Comparison of ENCODE assay signal across 17 cellular contexts in the genomic region with DNA sequence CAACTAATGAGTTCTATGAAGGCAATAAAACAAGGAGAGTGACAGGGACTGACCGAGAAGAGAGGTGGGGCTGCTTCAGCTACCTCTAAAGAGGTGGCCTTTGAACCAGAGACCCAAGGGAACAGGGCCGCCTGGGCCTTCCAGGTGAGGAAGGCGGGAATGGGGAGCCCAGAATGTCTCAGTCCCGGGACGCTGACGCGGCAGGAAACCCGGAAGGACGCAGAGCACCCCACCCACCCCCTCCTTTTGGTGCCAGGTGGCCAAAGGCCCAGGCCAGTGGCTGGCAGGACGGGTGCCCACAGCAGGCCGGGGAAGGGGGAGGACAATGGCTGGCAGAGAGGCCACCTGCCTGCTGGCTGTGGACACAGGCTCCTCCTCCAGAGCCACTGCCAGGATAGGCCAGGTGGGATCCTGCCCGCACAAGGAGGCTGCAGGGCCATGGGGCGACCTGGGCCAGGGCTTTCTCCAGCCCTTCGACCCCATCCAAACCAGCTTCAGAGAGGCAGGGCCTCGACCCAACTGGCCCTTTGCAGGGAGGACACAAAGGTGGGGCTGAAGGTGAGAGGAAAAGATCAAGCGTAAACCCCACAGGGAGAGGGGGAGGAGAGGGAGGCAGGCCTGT. TPM values are rescaled to one million over a fixed set of nuclear protein-coding genes. Genes with fewer than 3 reads are reported as not detected.
DNase-seq lines count a peak whose midpoint lies in the region; ATAC-seq and TF ChIP-seq lines count a peak whose summit lies in the region.
"Had no signal": no experiment of that assay in that cellular context is flagged by ENCODE, and none has a peak within 500 bp of the region (broad histone marks: within the 10 kb centered on the region; RNA-seq: fewer than 3 reads in every experiment).

No MANE protein-coding gene starts in this region.

- H3K9ac ChIP-seq in colonic mucosa (ENCODE audit: low read depth in 2 of 2, low read length in 2 of 2): peak overlapping the region; percentile 27 to 43

- H3K4me3 ChIP-seq in colonic mucosa: no peak overlapping the region
- H3K4me3 ChIP-seq in mucosa of descending colon: no peak overlapping the region
- H3K4me3 ChIP-seq: HAP-1, smooth muscle cell had no signal

- H3K27me3 Mint-ChIP-seq in activated T-cell treated with anti-CD3 and anti-CD28 coated beads, Interleukin-2, amount 50 U/mL, for 24 hours: peaks cover 6% of the 10 kb centered on the region
- H3K27me3 Mint-ChIP-seq: activated CD4-positive, alpha-beta T cell treated with anti-CD3 and anti-CD28 coated beads for 36 hours had no signal

- no peaks in the 10 kb centered on the region for H3K27me3 ChIP-seq in colonic mucosa

- intact Hi-C loops in Right ventricle myocardium superior (cut with DNase I): no loop called here
- intact Hi-C loops in left cardiac atrium (cut with DNase I): loop anchor here in 1 of 2 donors (10.0 kb wide), 1 partner anchor 57 kb away; the partner anchor contains the start of gene CASZ1
- intact Hi-C loops in colonic mucosa (cut with DNase I): no loop called here
- intact Hi-C loops in mucosa of descending colon (cut with DNase I, micrococcal nuclease): no loop called here

- ATAC-seq in Right ventricle myocardium superior (ENCODE audit: poor library complexity): peak; percentile 6
- no peak for ATAC-seq in left cardiac atrium
- peak; percentile 77 for ATAC-seq in mucosa of descending colon
- ATAC-seq in HG03469 (IDR thresholded peaks at IDR 0.05; ENCODE audit: unreplicated experiment): no peak
- ATAC-seq: activated CD4-positive, alpha-beta T cell treated with anti-CD3 and anti-CD28 coated beads for 36 hours; activated naive CD8-positive, alpha-beta T cell treated with anti-CD3 and anti-CD28 coated beads, Interleukin-2, amount 50 U/mL, for 24 hours had no signal

- H3K9me3 Mint-ChIP-seq in activated T-cell treated with anti-CD3 and anti-CD28 coated beads, Interleukin-2, amount 50 U/mL, for 24 hours: no peaks in the 10 kb centered on the region
- H3K9me3 Mint-ChIP-seq: activated naive CD8-positive, alpha-beta T cell treated with anti-CD3 and anti-CD28 coated beads, Interleukin-2, amount 50 U/mL, for 24 hours had no signal

- H3K36me3 ChIP-seq in colonic mucosa: no peaks in the 10 kb centered on the region
- no peaks in the 10 kb centered on the region for H3K36me3 ChIP-seq in mucosa of descending colon (ENCODE audit: low read depth)
- H3K36me3 ChIP-seq: HAP-1 had no signal

- H3K9me3 ChIP-seq in colonic mucosa (no peaks in the 10 kb centered on the region), mucosa of descending colon (no peaks in the 10 kb centered on the region)
- H3K9me3 ChIP-seq: HAP-1 had no signal

- H3K4me1 Mint-ChIP-seq in activated T-cell treated with anti-CD3 and anti-CD28 coated beads, Interleukin-2, amount 50 U/mL, for 24 hours (ENCODE audit: low read depth): peaks cover 13% of the 10 kb centered on the region

- H3K4me1 ChIP-seq in colonic mucosa: peaks cover 11% of the 10 kb centered on the region
- peaks cover 29% of the 10 kb centered on the region for H3K4me1 ChIP-seq in mucosa of descending colon (ENCODE audit: low read depth)

- no peak overlapping the region for H3K4me3 Mint-ChIP-seq in activated T-cell treated with anti-CD3 and anti-CD28 coated beads, Interleukin-2, amount 50 U/mL, for 24 hours
- H3K4me3 Mint-ChIP-seq: activated CD4-positive, alpha-beta T cell treated with anti-CD3 and anti-CD28 coated beads for 36 hours; activated naive CD8-positive, alpha-beta T cell treated with anti-CD3 and anti-CD28 coated beads, Interleukin-2, amount 50 U/mL, for 24 hours had no signal

- TF ChIP-seq CTCF in colonic mucosa (IDR thresholded peaks at IDR 0.05): no peak
- TF ChIP-seq CTCF in mucosa of descending colon (IDR thresholded peaks at IDR 0.05): no peak

- peak overlapping the region; percentile 40 for H3K27ac ChIP-seq in colonic mucosa
- H3K27ac ChIP-seq: HL-60 had no signal

- H3K36me3 Mint-ChIP-seq in activated T-cell treated with anti-CD3 and anti-CD28 coated beads, Interleukin-2, amount 50 U/mL, for 24 hours (ENCODE audit: low read depth): no peaks in the 10 kb centered on the region

- DNase-seq in Right ventricle myocardium superior (no peak), left cardiac atrium (no peak), colonic mucosa (peak; percentile 80), mucosa of descending colon (peak; percentile 72 to 84 (median 83)), EL (no peak)
- no peak for DNase-seq in stimulated activated CD4-positive, alpha-beta T cell treated with anti-CD3 and anti-CD28 coated beads, Interleukin-4, amount 100 ng/mL, for 1 hour
- DNase-seq in activated T-cell treated with anti-CD3 and anti-CD28 coated beads, Interleukin-2, amount 50 U/mL, for 24 hours: no peak
- DNase-seq: activated CD4-positive, alpha-beta T cell treated with anti-CD3 and anti-CD28 coated beads for 36 hours; activated naive CD8-positive, alpha-beta T cell treated with anti-CD3 and anti-CD28 coated beads, Interleukin-2, amount 50 U/mL, for 24 hours; activated T-cell treated with anti-CD3 and anti-CD28 coated beads, Interleukin-2, amount 50 U/mL, for 1 hour; nucleus accumbens; substantia nigra; SW 1271 had no signal

- no peak overlapping the region for H3K27ac Mint-ChIP-seq in activated T-cell treated with anti-CD3 and anti-CD28 coated beads, Interleukin-2, amount 50 U/mL, for 24 hours
- H3K27ac Mint-ChIP-seq: activated CD4-positive, alpha-beta T cell treated with anti-CD3 and anti-CD28 coated beads for 36 hours; activated naive CD8-positive, alpha-beta T cell treated with anti-CD3 and anti-CD28 coated beads, Interleukin-2, amount 50 U/mL, for 24 hours had no signal

RNA-seq across cellular contexts. Expression of gene CASZ1, which starts 58.2 kb away (rescaled TPM):
- total RNA-seq in Right ventricle myocardium superior: 50.3 TPM
- 10 to 100 TPM; 37.6 to 68.2 TPM for total RNA-seq in left cardiac atrium
- 10 to 100 TPM; 45.0 to 56.0 TPM for total RNA-seq in colonic mucosa
- total RNA-seq in mucosa of descending colon: 100 to 1,000 TPM in 1 of 3 donors, 10 to 100 TPM in 2; 66.5 to 110 (median 84.5) TPM

Comparison
In these comparisons a context has a peak if more than half of its experiments do, and no peak if none do; other contexts are left out.
1. ATAC-seq: peak in Right ventricle myocardium superior (single experiment) and mucosa of descending colon (single experiment); none in left cardiac atrium (0 of 2) and HG03469 (single experiment).
2. DNase-seq: peak in colonic mucosa (single experiment) and mucosa of descending colon (3 of 3); none in Right ventricle myocardium superior (single experiment), left cardiac atrium (single experiment), EL (single experiment), stimulated activated CD4-positive, alpha-beta T cell treated with anti-CD3 and anti-CD28 coated beads, Interleukin-4, amount 100 ng/mL, for 1 hour (single experiment) and activated T-cell treated with anti-CD3 and anti-CD28 coated beads, Interleukin-2, amount 50 U/mL, for 24 hours (single experiment).